In the genomic region with DNA sequence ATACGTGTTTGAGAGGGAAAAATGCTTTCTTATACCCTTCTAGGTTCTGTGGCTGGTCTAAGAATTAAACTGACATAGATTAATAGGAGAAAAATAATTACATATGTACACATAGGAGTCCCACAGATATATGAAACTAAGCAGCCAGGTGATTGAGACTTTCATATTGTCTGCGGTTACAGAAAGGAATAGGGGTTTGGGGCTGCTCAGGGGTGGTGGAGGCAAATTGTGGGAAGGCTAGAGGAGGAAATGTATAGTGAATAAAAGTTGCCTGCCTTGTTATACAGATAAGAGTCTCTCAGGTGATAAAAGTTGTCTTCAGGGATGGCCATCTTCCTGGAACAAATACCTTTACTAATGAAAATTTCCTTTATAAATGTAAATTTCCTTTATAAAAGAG, we compare ENCODE assay signal across 25 cellular contexts. TPM values are rescaled to one million over a fixed set of nuclear protein-coding genes. Genes with fewer than 3 reads are reported as not detected.
DNase-seq lines count a peak whose midpoint lies in the region; ATAC-seq and TF ChIP-seq lines count a peak whose summit lies in the region.
"Had no signal": no experiment of that assay in that cellular context is flagged by ENCODE, and none has a peak within 500 bp of the region (broad histone marks: within the 10 kb centered on the region; RNA-seq: fewer than 3 reads in every experiment).

No MANE protein-coding gene starts in this region.

- peaks cover 34% of the 10 kb centered on the region for H3K36me3 Mint-ChIP-seq in WTC11
- no peaks in the 10 kb centered on the region for H3K36me3 Mint-ChIP-seq in natural killer cell treated with Interleukin-12 subunit alpha and Interleukin-12 subunit beta and Interleukin-15 and Interleukin-18, amount 100 ng/mL, for 72 hours
- H3K36me3 Mint-ChIP-seq: CD4-positive, alpha-beta memory T cell had no signal

- H3K4me1 ChIP-seq in HUES64 (ENCODE audit: insufficient read depth, low read length) (peaks cover 72% of the 10 kb centered on the region), iPS-20b (ENCODE audit: insufficient read depth, low read length) (peaks cover 63% of the 10 kb centered on the region; the same call in 1 of the 2 replicates)

- H3K9ac ChIP-seq in HUES64 (ENCODE audit: low read depth, low read length) (peak overlapping the region; percentile 15; the same call in 1 of the 2 replicates), iPS-20b (ENCODE audit: low read depth, low read length) (peak overlapping the region; percentile 94)
- H3K9ac ChIP-seq: GM23248 had no signal

- no peak for ATAC-seq in WTC11
- no peak for ATAC-seq in natural killer cell treated with Interleukin-12 subunit alpha and Interleukin-12 subunit beta and Interleukin-15 and Interleukin-18, amount 100 ng/mL, for 72 hours

- peak overlapping the region; percentile 90 for H3K27ac Mint-ChIP-seq in WTC11
- no peak overlapping the region for H3K27ac Mint-ChIP-seq in natural killer cell treated with Interleukin-12 subunit alpha and Interleukin-12 subunit beta and Interleukin-15 and Interleukin-18, amount 100 ng/mL, for 72 hours

- H3K4me1 Mint-ChIP-seq in WTC11, result peaks cover 70% of the 10 kb centered on the region
- no peaks in the 10 kb centered on the region for H3K4me1 Mint-ChIP-seq in natural killer cell treated with Interleukin-12 subunit alpha and Interleukin-12 subunit beta and Interleukin-15 and Interleukin-18, amount 100 ng/mL, for 72 hours (ENCODE audit: low read depth in 2 of 2)
- H3K4me1 Mint-ChIP-seq: CD4-positive, alpha-beta memory T cell had no signal

- WGBS in HUES64, result 56% methylated on average over 1 of the region's 2 CpGs

- H3K9me3 Mint-ChIP-seq in WTC11, result peaks cover 27% of the 10 kb centered on the region
- H3K9me3 Mint-ChIP-seq in natural killer cell treated with Interleukin-12 subunit alpha and Interleukin-12 subunit beta and Interleukin-15 and Interleukin-18, amount 100 ng/mL, for 72 hours, result no peaks in the 10 kb centered on the region

- H3K27me3 Mint-ChIP-seq in WTC11 (ENCODE audit: low read depth), result peaks cover 6% of the 10 kb centered on the region; the same call in 1 of the 2 replicates
- H3K27me3 Mint-ChIP-seq in natural killer cell treated with Interleukin-12 subunit alpha and Interleukin-12 subunit beta and Interleukin-15 and Interleukin-18, amount 100 ng/mL, for 72 hours, result peaks cover 30 to 55% of the 10 kb centered on the region in 2 donors

- POLR2A ChIA-PET in WTC11 (lab: Charles Lee), result no interaction called here

- H3K9me3 ChIP-seq in HUES64 (ENCODE audit: insufficient read depth, low read depth, low read length) (peaks cover 17% of the 10 kb centered on the region), iPS-20b (ENCODE audit: insufficient read depth, low read depth, low read length) (peaks cover 4% of the 10 kb centered on the region)
- H3K9me3 ChIP-seq: SJSA1 had no signal

- H3K27ac ChIP-seq in HUES64 (ENCODE audit: low read depth, low read length) (peak overlapping the region; percentile 99), iPS-20b (ENCODE audit: low read length) (peak overlapping the region; percentile 59)
- H3K27ac ChIP-seq: GM23248, PC-9, SJSA1 had no signal

- H3K4me3 ChIP-seq in HUES64 (ENCODE audit: low read length), result peak overlapping the region; percentile 39; the same call in 1 of the 2 replicates
- 0 out of 2 replicates have a peak overlapping the region, but pooled peaks have one; percentile 71 for H3K4me3 ChIP-seq in iPS-20b (ENCODE audit: low read length)
- H3K4me3 ChIP-seq: GM23248, PC-9, SJSA1 had no signal

- 0 out of 2 replicates have a peak, but pooled peaks cover 10% of the 10 kb centered on the region for H3K36me3 ChIP-seq in HUES64 (ENCODE audit: insufficient read depth, low read length)
- H3K36me3 ChIP-seq in iPS-20b (ENCODE audit: insufficient read depth, low read depth, low read length), result no peaks in the 10 kb centered on the region
- H3K36me3 ChIP-seq: SJSA1 had no signal

- CTCF ChIA-PET in WTC11 (lab: Charles Lee), result no interaction called here

- TF ChIP-seq CTCF in WTC11 (IDR thresholded peaks at IDR 0.05), result no peak

- no peak for DNase-seq in WTC11 (ENCODE audit: low spot score)
- DNase-seq in natural killer cell treated with Interleukin-12 subunit alpha and Interleukin-12 subunit beta and Interleukin-15 and Interleukin-18, amount 100 ng/mL, for 72 hours (ENCODE audit: low spot score), result no peak
- DNase-seq in GM19240 (ENCODE audit: insufficient read length, low spot score), result no peak
- no peak for DNase-seq in 8988T
- no peak for DNase-seq in activated CD4-positive, alpha-beta T cell treated with anti-CD3 and anti-CD28 coated beads for 4 hours
- DNase-seq: C1 segment of cervical spinal cord; CD4-positive, alpha-beta memory T cell; COR-L47; DMS53; GM23248; HCEC 1CT; Kasumi-1; MV-4-11; NCI-H1105; NCI-H1436 treated with DMSO at 0.1 percent for 48 hours; NCI-H187 treated with DMSO at 0.1 percent for 48 hours; NCI-H2171 treated with DMSO at 0.1 percent for 48 hours; NCI-H345; NCI-H510A treated with DMSO at 0.1 percent for 48 hours; NCI-H748 treated with DMSO at 0.1 percent for 48 hours; PC-9; Right ventricle myocardium superior had no signal

- H3K27me3 ChIP-seq in HUES64 (ENCODE audit: insufficient read depth, low read length) (no peaks in the 10 kb centered on the region), iPS-20b (ENCODE audit: insufficient read depth, low read length) (no peaks in the 10 kb centered on the region)
- H3K27me3 ChIP-seq: SJSA1 had no signal

- H3K4me3 Mint-ChIP-seq in WTC11, result 0 out of 2 replicates have a peak overlapping the region, but pooled peaks have one; percentile 2
- no peak overlapping the region for H3K4me3 Mint-ChIP-seq in natural killer cell treated with Interleukin-12 subunit alpha and Interleukin-12 subunit beta and Interleukin-15 and Interleukin-18, amount 100 ng/mL, for 72 hours
- H3K4me3 Mint-ChIP-seq: CD4-positive, alpha-beta memory T cell had no signal

TF ChIP-seq in WTC11, 78 proteins besides CTCF, POLR2A, EP300 and RAD21:
- TF ChIP-seq ZNF416 (CRISPR knock-in tag; IDR thresholded peaks at IDR 0.05) (no peak), TEAD1 (CRISPR knock-in tag; IDR thresholded peaks at IDR 0.05) (no peak), HMGA2 (CRISPR knock-in tag; IDR thresholded peaks at IDR 0.05) (no peak), RORB (CRISPR knock-in tag; IDR thresholded peaks at IDR 0.05) (no peak), NFE2L1 (CRISPR knock-in tag; IDR thresholded peaks at IDR 0.05) (no peak), ZNF232 (CRISPR knock-in tag; IDR thresholded peaks at IDR 0.05) (no peak)
- TF ChIP-seq, protein P1, sequence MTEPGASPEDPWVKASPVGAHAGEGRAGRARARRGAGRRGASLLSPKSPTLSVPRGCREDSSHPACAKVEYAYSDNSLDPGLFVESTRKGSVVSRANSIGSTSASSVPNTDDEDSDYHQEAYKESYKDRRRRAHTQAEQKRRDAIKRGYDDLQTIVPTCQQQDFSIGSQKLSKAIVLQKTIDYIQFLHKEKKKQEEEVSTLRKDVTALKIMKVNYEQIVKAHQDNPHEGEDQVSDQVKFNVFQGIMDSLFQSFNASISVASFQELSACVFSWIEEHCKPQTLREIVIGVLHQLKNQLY (CRISPR knock-in tag; IDR thresholded peaks at IDR 0.05), result no peak
- TF ChIP-seq, protein P2, sequence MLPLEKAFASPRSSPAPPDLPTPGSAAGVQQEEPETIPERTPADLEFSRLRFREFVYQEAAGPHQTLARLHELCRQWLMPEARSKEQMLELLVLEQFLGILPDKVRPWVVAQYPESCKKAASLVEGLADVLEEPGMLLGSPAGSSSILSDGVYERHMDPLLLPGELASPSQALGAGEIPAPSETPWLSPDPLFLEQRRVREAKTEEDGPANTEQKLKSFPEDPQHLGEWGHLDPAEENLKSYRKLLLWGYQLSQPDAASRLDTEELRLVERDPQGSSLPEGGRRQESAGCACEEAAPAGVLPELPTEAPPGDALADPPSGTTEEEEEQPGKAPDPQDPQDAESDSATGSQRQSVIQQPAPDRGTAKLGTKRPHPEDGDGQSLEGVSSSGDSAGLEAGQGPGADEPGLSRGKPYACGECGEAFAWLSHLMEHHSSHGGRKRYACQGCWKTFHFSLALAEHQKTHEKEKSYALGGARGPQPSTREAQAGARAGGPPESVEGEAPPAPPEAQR (CRISPR knock-in tag; IDR thresholded peaks at IDR 0.05), result no peak
- TF ChIP-seq, protein P3, sequence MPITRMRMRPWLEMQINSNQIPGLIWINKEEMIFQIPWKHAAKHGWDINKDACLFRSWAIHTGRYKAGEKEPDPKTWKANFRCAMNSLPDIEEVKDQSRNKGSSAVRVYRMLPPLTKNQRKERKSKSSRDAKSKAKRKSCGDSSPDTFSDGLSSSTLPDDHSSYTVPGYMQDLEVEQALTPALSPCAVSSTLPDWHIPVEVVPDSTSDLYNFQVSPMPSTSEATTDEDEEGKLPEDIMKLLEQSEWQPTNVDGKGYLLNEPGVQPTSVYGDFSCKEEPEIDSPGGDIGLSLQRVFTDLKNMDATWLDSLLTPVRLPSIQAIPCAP (CRISPR knock-in tag; IDR thresholded peaks at IDR 0.05), result no peak

RNA-seq across cellular contexts. Expression of gene MDH1, which starts 28.6 kb away (rescaled TPM):
- polyA plus RNA-seq in HUES64 (2013, experiment 1 of 2), result 279 TPM
- polyA plus RNA-seq in HUES64 (2013, experiment 2 of 2), result 299 TPM
- 255 to 268 TPM (median 259 TPM) in 3 replicates for total RNA-seq in WTC11 (2021)
- 100 to 1,000 TPM; 142 to 155 TPM for total RNA-seq in natural killer cell treated with Interleukin-12 subunit alpha and Interleukin-12 subunit beta and Interleukin-15 and Interleukin-18, amount 100 ng/mL, for 72 hours

RNA-seq across cellular contexts. Expression of gene WDPCP, which starts 29.1 kb away (rescaled TPM):
- polyA plus RNA-seq in HUES64 (2013, experiment 1 of 2), result 4.7 TPM
- 5.1 TPM for polyA plus RNA-seq in HUES64 (2013, experiment 2 of 2)
- total RNA-seq in WTC11 (2021), result 7.3 to 11.6 TPM (median 10.9 TPM) in 3 replicates
- total RNA-seq in natural killer cell treated with Interleukin-12 subunit alpha and Interleukin-12 subunit beta and Interleukin-15 and Interleukin-18, amount 100 ng/mL, for 72 hours, result 10 to 100 TPM in 1 of 2 donors, 1 to 10 TPM in 1; 8.7 to 15.7 TPM
